ENCODE assay signal across 8 cellular contexts in genomic region chr19:52191951-52192350, GRCh38. TPM values are rescaled to one million over a fixed set of nuclear protein-coding genes. Genes with fewer than 3 reads are reported as not detected.
DNase-seq lines count a peak whose midpoint lies in the region; ATAC-seq and TF ChIP-seq lines count a peak whose summit lies in the region.

No MANE protein-coding gene starts in this region.

- peak overlapping the region in 3 of 4 donors; percentile 97 to 99 (median 97) for H3K27ac ChIP-seq in tibial nerve

- no peak for TF ChIP-seq EP300 in tibial nerve (IDR thresholded peaks at IDR 0.05)

- H3K27me3 ChIP-seq in adipocyte (replicated peaks; ENCODE audit: control insufficient read depth, insufficient read depth, low read length), result no peaks in the 10 kb centered on the region
- H3K27me3 ChIP-seq in tibial nerve, result no peaks in the 10 kb centered on the region

- CTCF ChIA-PET in activated naive CD4-positive, alpha-beta T cell treated with anti-CD3 and anti-CD28 coated beads for 36 hours (lab: Charles Lee), result no interaction called here

- TF ChIP-seq POLR2A in tibial nerve (IDR thresholded peaks at IDR 0.05), result no peak

- peak overlapping the region; percentile 85 for H3K4me3 Mint-ChIP-seq in activated naive CD4-positive, alpha-beta T cell treated with anti-CD3 and anti-CD28 coated beads for 36 hours
- peak overlapping the region; percentile 94 for H3K4me3 Mint-ChIP-seq in memory B cell

- H3K9me3 ChIP-seq in adipocyte (ENCODE audit: control insufficient read depth, low read length) (no peaks in the 10 kb centered on the region), tibial nerve (no peaks in the 10 kb centered on the region)

- peaks cover 43% of the 10 kb centered on the region for H3K4me1 ChIP-seq in adipocyte (ENCODE audit: control insufficient read depth, insufficient read depth, low read length)
- peaks cover 0 to 70% (median 30%) of the 10 kb centered on the region in 4 donors for H3K4me1 ChIP-seq in tibial nerve

- intact Hi-C loops in activated naive CD4-positive, alpha-beta T cell treated with anti-CD3 and anti-CD28 coated beads for 36 hours (cut with micrococcal nuclease), result loop anchor here (10.0 kb wide), 1 partner anchor 167 kb away; the partner anchor contains the start of gene ZNF614

- DNase-seq in activated naive CD4-positive, alpha-beta T cell treated with anti-CD3 and anti-CD28 coated beads for 36 hours, result no peak
- no peak for DNase-seq in activated naive CD4-positive, alpha-beta T cell treated with Interleukin-2 at 50 U/mL for 16 hours
- DNase-seq in adipocyte (ENCODE audit: low read depth) (peak; percentile 10), memory B cell (ENCODE audit: low spot score in 2 of 2) (no peak), tibial nerve (ENCODE audit: low spot score in 2 of 2) (no peak), kidney tubule cell (ENCODE audit: low spot score) (no peak), EL (no peak)

- H3K9me3 Mint-ChIP-seq in activated naive CD4-positive, alpha-beta T cell treated with anti-CD3 and anti-CD28 coated beads for 36 hours, result no peaks in the 10 kb centered on the region
- H3K9me3 Mint-ChIP-seq in memory B cell, result no peaks in the 10 kb centered on the region

- H3K4me1 Mint-ChIP-seq in activated naive CD4-positive, alpha-beta T cell treated with anti-CD3 and anti-CD28 coated beads for 36 hours (ENCODE audit: low read depth), result peaks cover 49% of the 10 kb centered on the region
- peaks cover 29% of the 10 kb centered on the region for H3K4me1 Mint-ChIP-seq in memory B cell

- WGBS in tibial nerve, 2 donors, result 33 to 38% methylated on average over 2 of the region's 2 CpGs

- H3K36me3 ChIP-seq in adipocyte (ENCODE audit: control insufficient read depth, insufficient read depth, low read length, severe bottlenecking), result peaks cover 28% of the 10 kb centered on the region
- peaks cover 0 to 26% (median 0%) of the 10 kb centered on the region in 3 donors for H3K36me3 ChIP-seq in tibial nerve

- TF ChIP-seq CTCF in tibial nerve (IDR thresholded peaks at IDR 0.05), result no peak

- H3K9ac ChIP-seq in adipocyte (ENCODE audit: low read length), result peak overlapping the region; percentile 98

- H3K4me3 ChIP-seq in adipocyte (ENCODE audit: low read length), result peak overlapping the region; percentile 96
- H3K4me3 ChIP-seq in tibial nerve, result peak overlapping the region in 1 of 4 donors; percentile 94

- H3K27ac Mint-ChIP-seq in activated naive CD4-positive, alpha-beta T cell treated with anti-CD3 and anti-CD28 coated beads for 36 hours, result peak overlapping the region; percentile 94
- peak overlapping the region; percentile 16 for H3K27ac Mint-ChIP-seq in memory B cell

- no peaks in the 10 kb centered on the region for H3K27me3 Mint-ChIP-seq in activated naive CD4-positive, alpha-beta T cell treated with anti-CD3 and anti-CD28 coated beads for 36 hours (ENCODE audit: low read depth)
- H3K27me3 Mint-ChIP-seq in memory B cell, result no peaks in the 10 kb centered on the region

- peaks cover 25% of the 10 kb centered on the region for H3K36me3 Mint-ChIP-seq in activated naive CD4-positive, alpha-beta T cell treated with anti-CD3 and anti-CD28 coated beads for 36 hours (ENCODE audit: low read depth)
- H3K36me3 Mint-ChIP-seq in memory B cell, result peaks cover 21% of the 10 kb centered on the region

- ATAC-seq in memory B cell (ENCODE audit: low read depth) (no peak), GM19351 (IDR thresholded peaks at IDR 0.05; ENCODE audit: unreplicated experiment) (no peak)

RNA-seq across cellular contexts. Expression of gene PPP2R1A, which starts 2.1 kb away (rescaled TPM):
- 100 to 1,000 TPM; 228 to 232 TPM for total RNA-seq in activated naive CD4-positive, alpha-beta T cell treated with anti-CD3 and anti-CD28 coated beads for 36 hours
- 100 to 1,000 TPM; 145 to 176 (median 166) TPM for total RNA-seq in tibial nerve

RNA-seq across cellular contexts. Expression of gene ZNF836, which starts 20.5 kb away (rescaled TPM):
- 10 to 100 TPM; 10.7 to 11.1 TPM for total RNA-seq in activated naive CD4-positive, alpha-beta T cell treated with anti-CD3 and anti-CD28 coated beads for 36 hours
- total RNA-seq in tibial nerve, result 10 to 100 TPM in 2 of 4 donors, 1 to 10 TPM in 2; 7.1 to 17.1 (median 9.8) TPM

RNA-seq across cellular contexts. Expression of gene ZNF616, which starts 52.2 kb away (rescaled TPM):
- 1 to 10 TPM; 7.6 to 8.7 TPM for total RNA-seq in activated naive CD4-positive, alpha-beta T cell treated with anti-CD3 and anti-CD28 coated beads for 36 hours
- 10 to 100 TPM in 2 of 4 donors, 1 to 10 TPM in 2; 5.4 to 18.0 (median 8.7) TPM for total RNA-seq in tibial nerve
